ENCODE assay signal across 8 cellular contexts in the genomic region with DNA sequence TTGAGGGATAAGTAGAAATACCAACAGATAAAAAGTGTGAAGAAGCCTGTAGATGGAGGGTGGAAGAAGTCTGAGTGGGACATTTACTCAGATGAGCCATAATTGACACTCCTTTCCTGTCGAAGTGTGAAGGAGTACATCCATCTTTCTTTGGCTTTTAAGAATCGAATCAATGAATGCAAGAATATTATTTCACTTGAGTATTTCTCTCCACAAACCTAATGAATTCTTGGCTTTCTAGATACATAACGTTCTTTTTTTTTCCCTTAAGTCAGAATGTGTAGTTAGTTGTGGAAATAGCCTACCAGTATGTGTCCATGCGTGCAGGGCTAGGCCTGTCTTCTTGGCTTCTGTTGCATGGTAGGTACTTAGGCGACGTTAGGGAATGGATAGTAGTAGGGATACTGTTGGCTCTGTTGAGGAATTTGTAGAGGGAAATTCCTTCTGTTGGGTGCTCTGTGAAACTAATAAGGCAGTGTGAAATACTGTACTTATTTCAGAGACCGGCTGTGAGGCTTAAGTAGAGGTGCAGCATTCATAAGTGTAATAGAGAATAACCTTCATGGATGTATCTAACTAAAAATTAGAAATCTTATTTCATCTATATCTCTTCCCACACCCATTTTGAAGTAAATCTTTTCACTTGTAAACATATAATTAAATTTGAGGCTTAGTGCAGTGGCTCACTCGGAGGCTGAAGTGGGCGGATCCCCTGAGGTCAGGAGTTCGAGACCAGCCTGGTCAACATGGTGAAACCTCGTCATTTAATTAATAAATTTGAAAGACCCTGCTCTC. TPM values are rescaled to one million over a fixed set of nuclear protein-coding genes. Genes with fewer than 3 reads are reported as not detected.
DNase-seq lines count a peak whose midpoint lies in the region; ATAC-seq and TF ChIP-seq lines count a peak whose summit lies in the region.

No MANE protein-coding gene starts in this region.

- H3K4me3 ChIP-seq in heart left ventricle (peak overlapping the region in 10 of 12 donors; percentile 68 to 92 (median 76)), liver (ENCODE audit: low read depth in 1 of 3, low read length in 3 of 3) (peak overlapping the region; percentile 4 to 97 (median 64)), upper lobe of left lung (peak overlapping the region; percentile 31 to 82 (median 70))

- peak overlapping the region in 4 of 12 donors; percentile 87 to 97 (median 92) for H3K27ac ChIP-seq in heart left ventricle
- H3K27ac ChIP-seq in liver (ENCODE audit: low read depth in 1 of 2, low read length in 2 of 2), result no peak overlapping the region
- peak overlapping the region in 3 of 4 donors; percentile 90 to 97 (median 93) for H3K27ac ChIP-seq in upper lobe of left lung

- no peaks in the 10 kb centered on the region for H3K9me3 ChIP-seq in heart left ventricle
- no peaks in the 10 kb centered on the region for H3K9me3 ChIP-seq in liver (ENCODE audit: control insufficient read depth in 4 of 4, low read length in 3 of 4)
- H3K9me3 ChIP-seq in upper lobe of left lung, result no peaks in the 10 kb centered on the region

- no peaks in the 10 kb centered on the region for H3K27me3 ChIP-seq in heart left ventricle
- no peaks in the 10 kb centered on the region for H3K27me3 ChIP-seq in liver (ENCODE audit: control insufficient read depth in 4 of 4, insufficient read depth in 4 of 4, low read length in 3 of 4)
- H3K27me3 ChIP-seq in upper lobe of left lung, result no peaks in the 10 kb centered on the region

- TF ChIP-seq CTCF in heart left ventricle (IDR thresholded peaks at IDR 0.05) (no peak), liver (IDR thresholded peaks at IDR 0.05; ENCODE audit: low read depth, low read length, missing input control) (no peak), upper lobe of left lung (IDR thresholded peaks at IDR 0.05) (no peak)

- ATAC-seq in heart left ventricle (no peak), upper lobe of left lung (ENCODE audit: low FRiP score in 2 of 2) (no peak), HG03378 (IDR thresholded peaks at IDR 0.05; ENCODE audit: unreplicated experiment) (no peak)
- no peak for ATAC-seq in activated naive CD8-positive, alpha-beta T cell treated with anti-CD3 and anti-CD28 coated beads, Interleukin-2, amount 50 U/mL, for 24 hours

- DNase-seq in heart left ventricle, result no peak
- DNase-seq in cardiac septum (ENCODE audit: low spot score), result no peak
- no peak for DNase-seq in activated naive CD8-positive, alpha-beta T cell treated with anti-CD3 and anti-CD28 coated beads, Interleukin-2, amount 50 U/mL, for 24 hours
- no peak for DNase-seq in upper lobe of left lung
- no peak for DNase-seq in NCI-H526 (lab: John Stamatoyannopoulos, UW)
- no peak for DNase-seq in NCI-H1105 (lab: John Stamatoyannopoulos, UW)

- peak overlapping the region; percentile 70 to 97 for H3K9ac ChIP-seq in liver (ENCODE audit: low read depth in 1 of 2, low read length in 2 of 2)

- no peaks in the 10 kb centered on the region for H3K27me3 Mint-ChIP-seq in activated naive CD8-positive, alpha-beta T cell treated with anti-CD3 and anti-CD28 coated beads, Interleukin-2, amount 50 U/mL, for 24 hours

- H3K9me3 Mint-ChIP-seq in activated naive CD8-positive, alpha-beta T cell treated with anti-CD3 and anti-CD28 coated beads, Interleukin-2, amount 50 U/mL, for 24 hours, result no peaks in the 10 kb centered on the region

- H3K4me1 ChIP-seq in heart left ventricle (peaks cover 15 to 76% (median 60%) of the 10 kb centered on the region in 12 donors), liver (ENCODE audit: control insufficient read depth in 4 of 4, insufficient read depth in 4 of 4, low read length in 3 of 4) (peaks cover 9 to 54% (median 42%) of the 10 kb centered on the region in 4 donors), upper lobe of left lung (peaks cover 47 to 72% (median 55%) of the 10 kb centered on the region in 4 donors)

- peak overlapping the region; percentile 100 for H3K27ac Mint-ChIP-seq in activated naive CD8-positive, alpha-beta T cell treated with anti-CD3 and anti-CD28 coated beads, Interleukin-2, amount 50 U/mL, for 24 hours

- no peak for TF ChIP-seq RAD21 in liver (IDR thresholded peaks at IDR 0.05)

- H3K4me1 Mint-ChIP-seq in activated naive CD8-positive, alpha-beta T cell treated with anti-CD3 and anti-CD28 coated beads, Interleukin-2, amount 50 U/mL, for 24 hours, result peaks cover 68% of the 10 kb centered on the region

- TF ChIP-seq POLR2A in heart left ventricle (IDR thresholded peaks at IDR 0.05) (no peak), upper lobe of left lung (IDR thresholded peaks at IDR 0.05) (no peak)

- peaks cover 58% of the 10 kb centered on the region for H3K36me3 Mint-ChIP-seq in activated naive CD8-positive, alpha-beta T cell treated with anti-CD3 and anti-CD28 coated beads, Interleukin-2, amount 50 U/mL, for 24 hours (ENCODE audit: low read depth)

- H3K4me3 Mint-ChIP-seq in activated naive CD8-positive, alpha-beta T cell treated with anti-CD3 and anti-CD28 coated beads, Interleukin-2, amount 50 U/mL, for 24 hours, result peak overlapping the region; percentile 99

- TF ChIP-seq EP300 in upper lobe of left lung (IDR thresholded peaks at IDR 0.05), result no peak

- intact Hi-C loops in heart left ventricle (cut with DNase I), result loop anchor here in 1 of 10 donors (2.0 kb wide), 1 partner anchor 15 kb away; the partner anchor contains the start of genes PFDN6 and WDR46
- intact Hi-C loops in cardiac septum (cut with DNase I), result no loop called here

- WGBS in heart left ventricle, 4 donors, result 62 to 69% (median 66%) methylated on average over 11 of the region's 11 CpGs
- WGBS in liver, result 57% methylated on average over 11 of the region's 11 CpGs
- WGBS in upper lobe of left lung, 2 donors, result 63 to 67% methylated on average over 11 of the region's 11 CpGs

- peaks cover 0 to 58% (median 49%) of the 10 kb centered on the region in 9 donors for H3K36me3 ChIP-seq in heart left ventricle
- H3K36me3 ChIP-seq in liver (ENCODE audit: control insufficient read depth in 4 of 4, insufficient read depth in 3 of 4, low read depth in 1 of 4, low read length in 3 of 4), result peaks cover 0 to 34% (median 18%) of the 10 kb centered on the region in 4 donors
- H3K36me3 ChIP-seq in upper lobe of left lung, result peaks cover 2 to 49% (median 29%) of the 10 kb centered on the region in 4 donors

TF ChIP-seq in liver, 16 proteins besides CTCF, POLR2A, EP300 and RAD21 (continues in another document):
- TF ChIP-seq FOXA1 (IDR thresholded peaks at IDR 0.05) (no peak), JUND (IDR thresholded peaks at IDR 0.05) (no peak), EGR1 (IDR thresholded peaks at IDR 0.05; ENCODE audit: low read depth in 2 of 2) (no peak), GABPA (IDR thresholded peaks at IDR 0.05 in 1 of 2, conservative IDR thresholded peaks at IDR 0.05 in 1 of 2) (no peak), ZBTB33 (IDR thresholded peaks at IDR 0.05) (no peak), HNF4G (IDR thresholded peaks at IDR 0.05) (no peak), RXRA (IDR thresholded peaks at IDR 0.05) (no peak)
- TF ChIP-seq, protein P1, sequence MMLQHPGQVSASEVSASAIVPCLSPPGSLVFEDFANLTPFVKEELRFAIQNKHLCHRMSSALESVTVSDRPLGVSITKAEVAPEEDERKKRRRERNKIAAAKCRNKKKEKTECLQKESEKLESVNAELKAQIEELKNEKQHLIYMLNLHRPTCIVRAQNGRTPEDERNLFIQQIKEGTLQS (IDR thresholded peaks at IDR 0.05), result no peak

RNA-seq across cellular contexts. Expression of gene RPS18, which starts 1.5 kb away (rescaled TPM):
- 1,000 to 10,000 TPM in 4 of 9 donors, 100 to 1,000 TPM in 5; 685 to 1,292 (median 971) TPM for total RNA-seq in heart left ventricle
- 1,000 to 10,000 TPM; 2,229 to 3,458 TPM for polyA plus RNA-seq in heart left ventricle
- total RNA-seq in cardiac septum, result 753 TPM
- 1,000 to 10,000 TPM in 1 of 2 donors, 100 to 1,000 TPM in 1; 742 to 1,432 TPM for total RNA-seq in liver
- polyA plus RNA-seq in liver, result 1,000 to 10,000 TPM in 1 of 2 donors, 100 to 1,000 TPM in 1; 812 to 1,309 TPM
- total RNA-seq in upper lobe of left lung, result 1,000 to 10,000 TPM in 4 of 6 donors, 100 to 1,000 TPM in 2; 535 to 2,038 (median 1,627) TPM

RNA-seq across cellular contexts. Expression of gene VPS52, which starts 1.6 kb away (rescaled TPM):
- total RNA-seq in heart left ventricle, result 10 to 100 TPM; 26.4 to 47.0 (median 34.2) TPM
- polyA plus RNA-seq in heart left ventricle, result 10 to 100 TPM; 25.1 to 33.0 TPM
- 32.5 TPM for total RNA-seq in cardiac septum
- total RNA-seq in liver, result 10 to 100 TPM; 21.3 to 33.4 TPM
- 10 to 100 TPM; 23.1 to 27.5 TPM for polyA plus RNA-seq in liver
- 100 to 1,000 TPM in 1 of 6 donors, 10 to 100 TPM in 5; 30.1 to 170 (median 45.8) TPM for total RNA-seq in upper lobe of left lung

RNA-seq across cellular contexts. Expression of gene B3GALT4, which starts 3.6 kb away (rescaled TPM):
- 10 to 100 TPM in 2 of 9 donors, 1 to 10 TPM in 7; 7.3 to 13.8 (median 9.1) TPM for total RNA-seq in heart left ventricle
- 1 to 10 TPM; 7.4 to 8.7 TPM for polyA plus RNA-seq in heart left ventricle
- total RNA-seq in cardiac septum, result 9.3 TPM
- total RNA-seq in liver, result 1 to 10 TPM; 1.5 to 2.2 TPM
- 1 to 10 TPM; 1.5 to 2.7 TPM for polyA plus RNA-seq in liver
- total RNA-seq in upper lobe of left lung, result 10 to 100 TPM; 20.1 to 29.7 (median 23.2) TPM

RNA-seq across cellular contexts. Expression of gene WDR46, which starts 15.7 kb away (rescaled TPM):
- total RNA-seq in heart left ventricle (10 to 100 TPM; 12.2 to 39.5 (median 21.4) TPM), cardiac septum (18.8 TPM), liver (10 to 100 TPM; 17.9 to 28.3 TPM), upper lobe of left lung (10 to 100 TPM; 21.1 to 50.3 (median 41.7) TPM)
- polyA plus RNA-seq in heart left ventricle (10 to 100 TPM; 20.8 to 41.0 TPM), liver (10 to 100 TPM; 23.0 to 30.2 TPM)

RNA-seq across cellular contexts. Expression of gene PFDN6, which starts 16.1 kb away (rescaled TPM):
- total RNA-seq in heart left ventricle (10 to 100 TPM; 29.2 to 62.2 (median 43.2) TPM), cardiac septum (35.1 TPM), liver (10 to 100 TPM; 12.5 to 22.4 TPM), upper lobe of left lung (10 to 100 TPM; 13.8 to 42.9 (median 30.7) TPM)
- polyA plus RNA-seq in heart left ventricle (100 to 1,000 TPM; 243 to 287 TPM), liver (10 to 100 TPM in 1 of 2 donors, 1 to 10 TPM in 1; 6.5 to 60.1 TPM)

Comparison
In these comparisons a context has a peak if more than half of its experiments do, and no peak if none do; other contexts are left out.
1. H3K27ac ChIP-seq: peak in upper lobe of left lung (3 of 4); none in liver (0 of 2).
2. Peak in every context shown above with its lines, with median percentiles within 50 percentile points of each other: H3K4me3 ChIP-seq.